9 cellular contexts compared by ENCODE assay signal in genomic region chr12:58424735-58425379, GRCh38.
DNase-seq lines count a peak whose midpoint lies in the region; ATAC-seq and TF ChIP-seq lines count a peak whose summit lies in the region.
"Had no signal": no experiment of that assay in that cellular context is flagged by ENCODE, and none has a peak within 500 bp of the region (broad histone marks: within the 10 kb centered on the region; RNA-seq: fewer than 3 reads in every experiment).

No MANE protein-coding gene starts in this region.

- no peak for DNase-seq in activated naive CD4-positive, alpha-beta T cell treated with anti-CD3 and anti-CD28 coated beads, Interleukin-2, amount 10 ng/mL, durations not matched to agents 7 days and 5 days
- no peak for DNase-seq in activated naive CD4-positive, alpha-beta T cell treated with anti-CD3 and anti-CD28 coated beads for 36 hours
- no peak for DNase-seq in esophagus squamous epithelium (lab: John Stamatoyannopoulos, UW)
- no peak for DNase-seq in NCI-H1436 (lab: John Stamatoyannopoulos, UW)
- DNase-seq in hepatic stellate cell (ENCODE audit: low spot score), result no peak
- DNase-seq in endothelial cell (ENCODE audit: low spot score), result no peak
- DNase-seq in 8988T, result no peak

- CTCF ChIA-PET in activated naive CD4-positive, alpha-beta T cell treated with anti-CD3 and anti-CD28 coated beads, Interleukin-2, amount 10 ng/mL, durations not matched to agents 7 days and 5 days (lab: Charles Lee), result interaction anchor here (1.1 kb wide), 1 partner anchor 14 kb away, joined by 5 read pairs; no protein-coding TSS in a partner anchor
- CTCF ChIA-PET in activated naive CD4-positive, alpha-beta T cell treated with anti-CD3 and anti-CD28 coated beads for 36 hours (lab: Charles Lee), result interaction anchor here (0.6 kb wide), 1 partner anchor 250 kb away, joined by 3 read pairs; no protein-coding TSS in a partner anchor

- H3K4me1 ChIP-seq in esophagus squamous epithelium, result peaks cover 13 to 55% (median 31%) of the 10 kb centered on the region in 3 donors

- H3K27me3 Mint-ChIP-seq in activated naive CD4-positive, alpha-beta T cell treated with anti-CD3 and anti-CD28 coated beads, Interleukin-2, amount 10 ng/mL, durations not matched to agents 7 days and 5 days, result peaks cover 10% of the 10 kb centered on the region
- peaks cover 6% of the 10 kb centered on the region for H3K27me3 Mint-ChIP-seq in activated naive CD4-positive, alpha-beta T cell treated with anti-CD3 and anti-CD28 coated beads for 36 hours (ENCODE audit: low read depth)
- H3K27me3 Mint-ChIP-seq in endothelial cell (ENCODE audit: unreplicated experiment), result no peaks in the 10 kb centered on the region

- 9 to 17% methylated on average over 1 of the region's 1 CpG for WGBS in esophagus squamous epithelium, 2 donors

- peaks cover 37% of the 10 kb centered on the region for H3K4me1 Mint-ChIP-seq in activated naive CD4-positive, alpha-beta T cell treated with anti-CD3 and anti-CD28 coated beads, Interleukin-2, amount 10 ng/mL, durations not matched to agents 7 days and 5 days
- peaks cover 9% of the 10 kb centered on the region for H3K4me1 Mint-ChIP-seq in activated naive CD4-positive, alpha-beta T cell treated with anti-CD3 and anti-CD28 coated beads for 36 hours (ENCODE audit: low read depth)
- H3K4me1 Mint-ChIP-seq in endothelial cell (ENCODE audit: unreplicated experiment), result no peaks in the 10 kb centered on the region
- H3K4me1 Mint-ChIP-seq: B cell had no signal

- H3K27ac ChIP-seq in esophagus squamous epithelium, result peak overlapping the region; percentile 82 to 92 (median 88)

- peak; percentile 29 for ATAC-seq in HG03565 (IDR thresholded peaks at IDR 0.05; ENCODE audit: unreplicated experiment)

- no peaks in the 10 kb centered on the region for H3K27me3 ChIP-seq in esophagus squamous epithelium

- H3K4me3 ChIP-seq in esophagus squamous epithelium, result peak overlapping the region in 1 of 4 donors; percentile 46

- H3K9me3 ChIP-seq in esophagus squamous epithelium, result peaks cover 0 to 9% (median 0%) of the 10 kb centered on the region in 3 donors

- H3K36me3 Mint-ChIP-seq in activated naive CD4-positive, alpha-beta T cell treated with anti-CD3 and anti-CD28 coated beads, Interleukin-2, amount 10 ng/mL, durations not matched to agents 7 days and 5 days, result no peaks in the 10 kb centered on the region
- H3K36me3 Mint-ChIP-seq in activated naive CD4-positive, alpha-beta T cell treated with anti-CD3 and anti-CD28 coated beads for 36 hours (ENCODE audit: low read depth), result no peaks in the 10 kb centered on the region
- H3K36me3 Mint-ChIP-seq in endothelial cell (ENCODE audit: low read depth, unreplicated experiment), result no peaks in the 10 kb centered on the region

- H3K4me3 Mint-ChIP-seq in activated naive CD4-positive, alpha-beta T cell treated with anti-CD3 and anti-CD28 coated beads, Interleukin-2, amount 10 ng/mL, durations not matched to agents 7 days and 5 days, result no peak overlapping the region
- no peak overlapping the region for H3K4me3 Mint-ChIP-seq in activated naive CD4-positive, alpha-beta T cell treated with anti-CD3 and anti-CD28 coated beads for 36 hours
- no peak overlapping the region for H3K4me3 Mint-ChIP-seq in endothelial cell (ENCODE audit: unreplicated experiment)
- H3K4me3 Mint-ChIP-seq: B cell had no signal

- H3K27ac Mint-ChIP-seq in activated naive CD4-positive, alpha-beta T cell treated with anti-CD3 and anti-CD28 coated beads, Interleukin-2, amount 10 ng/mL, durations not matched to agents 7 days and 5 days, result peak overlapping the region; percentile 89
- H3K27ac Mint-ChIP-seq in activated naive CD4-positive, alpha-beta T cell treated with anti-CD3 and anti-CD28 coated beads for 36 hours, result no peak overlapping the region
- H3K27ac Mint-ChIP-seq in endothelial cell (ENCODE audit: unreplicated experiment), result no peak overlapping the region
- H3K27ac Mint-ChIP-seq: B cell had no signal

- TF ChIP-seq CTCF in esophagus squamous epithelium (IDR thresholded peaks at IDR 0.05) (no peak), endothelial cell (IDR thresholded peaks at IDR 0.05; ENCODE audit: unreplicated experiment) (no peak)

- no peaks in the 10 kb centered on the region for H3K36me3 ChIP-seq in esophagus squamous epithelium

- no peak for TF ChIP-seq POLR2A in esophagus squamous epithelium (IDR thresholded peaks at IDR 0.05)

- no peaks in the 10 kb centered on the region for H3K9me3 Mint-ChIP-seq in activated naive CD4-positive, alpha-beta T cell treated with anti-CD3 and anti-CD28 coated beads, Interleukin-2, amount 10 ng/mL, durations not matched to agents 7 days and 5 days
- no peaks in the 10 kb centered on the region for H3K9me3 Mint-ChIP-seq in activated naive CD4-positive, alpha-beta T cell treated with anti-CD3 and anti-CD28 coated beads for 36 hours
- no peaks in the 10 kb centered on the region for H3K9me3 Mint-ChIP-seq in endothelial cell (ENCODE audit: unreplicated experiment)

- intact Hi-C loops in activated naive CD4-positive, alpha-beta T cell treated with anti-CD3 and anti-CD28 coated beads for 36 hours (cut with micrococcal nuclease), result no loop called here
- intact Hi-C loops in esophagus squamous epithelium (cut with DNase I), result no loop called here
